ENCODE assay signal across 19 cellular contexts in genomic region chr11:47389577-47390072, GRCh38. TPM values are rescaled to one million over a fixed set of nuclear protein-coding genes. Genes with fewer than 3 reads are reported as not detected.
A peak's percentile ranks its signal among the peaks of the same experiment; 100 is the strongest.
DNase-seq lines count a peak whose midpoint lies in the region; ATAC-seq and TF ChIP-seq lines count a peak whose summit lies in the region.
"Had no signal": no experiment of that assay in that cellular context is flagged by ENCODE, and none has a peak within 500 bp of the region (broad histone marks: within the 10 kb centered on the region; RNA-seq: fewer than 3 reads in every experiment).

No MANE protein-coding gene starts in this region.

- no peak overlapping the region for H3K4me2 ChIP-seq in neuronal stem cell (ENCODE audit: insufficient read depth, low read length, poor library complexity, severe bottlenecking)

- DNase-seq in CD14-positive monocyte (ENCODE audit: low spot score): peak; percentile 64
- no peak for DNase-seq in neuronal stem cell (ENCODE audit: low spot score)
- DNase-seq in stimulated activated naive CD4-positive, alpha-beta T cell (lab: John Stamatoyannopoulos, UW): no peak
- DNase-seq in NCI-H1417 treated with DMSO at 0.1 percent for 48 hours (lab: John Stamatoyannopoulos, UW): no peak
- DNase-seq in Kasumi-1 (lab: John Stamatoyannopoulos, UW): no peak
- DNase-seq: colonic mucosa, DMS53, midbrain, NCI-H187, NCI-H524, SJCRH30, small intestine, stomach, T-helper 9 cell had no signal

- H3K79me1 ChIP-seq in neuronal stem cell (ENCODE audit: low read depth, low read length): peaks cover 1% of the 10 kb centered on the region

- WGBS in neuronal stem cell (ENCODE audit: extremely low coverage in 2 of 2, insufficient read length in 2 of 2, insufficient replicate concordance in 1 of 2), 2 donors: no CpG with 5 or more reads among the region's 10 CpGs

- peak overlapping the region; percentile 23 for H3K18ac ChIP-seq in neuronal stem cell (ENCODE audit: low read length)

- peaks cover 0 to 2% (median 0%) of the 10 kb centered on the region in 7 donors for H3K9me3 Mint-ChIP-seq in CD14-positive monocyte
- no peaks in the 10 kb centered on the region for H3K9me3 Mint-ChIP-seq in dendritic cell treated with granulocyte-macrophage colony-stimulating factor and Interleukin-4, amounts not matched to agents 40 ng/mL and 50 ng/mL, for 4 days
- H3K9me3 Mint-ChIP-seq: activated T-helper 17 cell treated with anti-CD3 and anti-CD28 coated beads, Interleukin-2, amount 50 U/mL, for 72 hours had no signal

- H3K4me1 Mint-ChIP-seq in CD14-positive monocyte: peaks cover 77% of the 10 kb centered on the region
- H3K4me1 Mint-ChIP-seq in dendritic cell treated with granulocyte-macrophage colony-stimulating factor and Interleukin-4, amounts not matched to agents 40 ng/mL and 50 ng/mL, for 4 days (ENCODE audit: low read depth): peaks cover 94% of the 10 kb centered on the region
- H3K4me1 Mint-ChIP-seq: activated T-helper 17 cell treated with anti-CD3 and anti-CD28 coated beads, Interleukin-2, amount 50 U/mL, for 72 hours had no signal

- POLR2A ChIA-PET in HEK293 (lab: Yijun Ruan, JAX): no interaction called here

- H2BK5ac ChIP-seq in neuronal stem cell (ENCODE audit: low read length): peak overlapping the region; percentile 26

- H3K36me3 Mint-ChIP-seq in CD14-positive monocyte: peaks cover 20 to 74% of the 10 kb centered on the region in 2 donors
- H3K36me3 Mint-ChIP-seq in dendritic cell treated with granulocyte-macrophage colony-stimulating factor and Interleukin-4, amounts not matched to agents 40 ng/mL and 50 ng/mL, for 4 days (ENCODE audit: low read depth): peaks cover 78% of the 10 kb centered on the region

- no peak overlapping the region for H3K9ac ChIP-seq in neuronal stem cell (ENCODE audit: low read depth, low read length, poor library complexity)

- no peak overlapping the region for H2BK120ac ChIP-seq in neuronal stem cell (ENCODE audit: low read depth, low read length)

- peak overlapping the region; percentile 72 to 88 for H3K4me3 Mint-ChIP-seq in CD14-positive monocyte
- H3K4me3 Mint-ChIP-seq in dendritic cell treated with granulocyte-macrophage colony-stimulating factor and Interleukin-4, amounts not matched to agents 40 ng/mL and 50 ng/mL, for 4 days: peak overlapping the region; percentile 77
- H3K4me3 Mint-ChIP-seq: activated T-helper 17 cell treated with anti-CD3 and anti-CD28 coated beads, Interleukin-2, amount 50 U/mL, for 72 hours had no signal

- H3K36me3 ChIP-seq in HEK293 (ENCODE audit: control insufficient read depth in 2 of 2, insufficient read depth in 1 of 2, low read length in 2 of 2) (no peaks in the 10 kb centered on the region), neuronal stem cell (replicated peaks in 1 of 2; ENCODE audit: control insufficient read depth in 2 of 2, insufficient read depth in 2 of 2, low read length in 2 of 2) (no peaks in the 10 kb centered on the region)
- H3K36me3 ChIP-seq: colonic mucosa, pancreas, SJCRH30, stomach had no signal

- H2AK5ac ChIP-seq in neuronal stem cell (ENCODE audit: low read depth, low read length): peak overlapping the region; percentile 71

- H4K8ac ChIP-seq in neuronal stem cell (ENCODE audit: low read depth, low read length): no peak overlapping the region

- H3K9me3 ChIP-seq in HEK293 (ENCODE audit: control insufficient read depth, insufficient read depth, low read depth, low read length) (no peaks in the 10 kb centered on the region), neuronal stem cell (replicated peaks in 1 of 2; ENCODE audit: control insufficient read depth in 2 of 2, insufficient read depth in 1 of 2, low read depth in 1 of 2, low read length in 2 of 2) (no peaks in the 10 kb centered on the region)
- H3K9me3 ChIP-seq: colonic mucosa, pancreas, SJCRH30, stomach had no signal

- H3K27me3 Mint-ChIP-seq in CD14-positive monocyte (ENCODE audit: low read depth in 3 of 3): peaks cover 0 to 3% (median 0%) of the 10 kb centered on the region in 3 donors
- no peaks in the 10 kb centered on the region for H3K27me3 Mint-ChIP-seq in dendritic cell treated with granulocyte-macrophage colony-stimulating factor and Interleukin-4, amounts not matched to agents 40 ng/mL and 50 ng/mL, for 4 days
- H3K27me3 Mint-ChIP-seq: activated T-helper 17 cell treated with anti-CD3 and anti-CD28 coated beads, Interleukin-2, amount 50 U/mL, for 72 hours had no signal

- no peak overlapping the region for H2BK15ac ChIP-seq in neuronal stem cell (ENCODE audit: low read length)

- intact Hi-C loops in CD14-positive monocyte (cut with micrococcal nuclease): no loop called here
- intact Hi-C loops in dendritic cell treated with granulocyte-macrophage colony-stimulating factor and Interleukin-4, amounts not matched to agents 40 ng/mL and 50 ng/mL, for 4 days (cut with micrococcal nuclease): no loop called here

- H3K27me3 ChIP-seq in neuronal stem cell (ENCODE audit: control insufficient read depth in 3 of 3, insufficient read depth in 3 of 3, low read depth in 1 of 3, low read length in 3 of 3): peaks cover 0 to 5% (median 0%) of the 10 kb centered on the region in 3 experiments
- H3K27me3 ChIP-seq: colonic mucosa, pancreas, SJCRH30, stomach had no signal

- no peak overlapping the region for H2BK12ac ChIP-seq in neuronal stem cell (ENCODE audit: low read length)

- H3K27ac ChIP-seq in HEK293 (ENCODE audit: extremely low read depth, low read depth, low read length): no peak overlapping the region
- no peak overlapping the region for H3K27ac ChIP-seq in neuronal stem cell (replicated peaks; ENCODE audit: low read length)
- H3K27ac ChIP-seq: colonic mucosa, pancreas, SJCRH30 had no signal

- H3K27ac Mint-ChIP-seq in CD14-positive monocyte: peak overlapping the region; percentile 99 to 100 (median 100)
- H3K27ac Mint-ChIP-seq in dendritic cell treated with granulocyte-macrophage colony-stimulating factor and Interleukin-4, amounts not matched to agents 40 ng/mL and 50 ng/mL, for 4 days: peak overlapping the region; percentile 100
- H3K27ac Mint-ChIP-seq: activated T-helper 17 cell treated with anti-CD3 and anti-CD28 coated beads, Interleukin-2, amount 50 U/mL, for 72 hours had no signal

- CTCF ChIA-PET in HEK293 (lab: Yijun Ruan, JAX): interaction anchor here (1.7 to 5.6 kb wide), 2 partner anchors 10 to 16 kb away, joined by 7 to 37 read pairs; no protein-coding TSS in a partner anchor

- H3K4me3 ChIP-seq in HEK293 (ENCODE audit: low read depth, low read length): no peak overlapping the region
- H3K4me3 ChIP-seq in neuronal stem cell (ENCODE audit: low read length in 2 of 2): no peak overlapping the region
- H3K4me3 ChIP-seq: colonic mucosa, pancreas, SJCRH30, stomach had no signal

- no peak overlapping the region for H2AFZ ChIP-seq in neuronal stem cell (ENCODE audit: low read length)

- no peaks in the 10 kb centered on the region for H3K4me1 ChIP-seq in HEK293 (ENCODE audit: control insufficient read depth, insufficient read depth, low read length)
- H3K4me1 ChIP-seq in neuronal stem cell (ENCODE audit: control insufficient read depth in 2 of 2, insufficient read depth in 1 of 2, low read depth in 1 of 2, low read length in 2 of 2): peaks cover 0 to 6% of the 10 kb centered on the region in 2 donors
- H3K4me1 ChIP-seq: colonic mucosa, pancreas had no signal

- H3K4ac ChIP-seq in neuronal stem cell (ENCODE audit: low read length): no peak overlapping the region

- TF ChIP-seq CTCF in CD14-positive monocyte (IDR thresholded peaks at IDR 0.05) (no peak), HEK293 (tag by site-specific recombination; IDR thresholded peaks at IDR 0.05) (no peak)

- no peak for ATAC-seq in GM21786 (IDR thresholded peaks at IDR 0.05; ENCODE audit: unreplicated experiment)
- ATAC-seq: activated T-helper 17 cell treated with anti-CD3 and anti-CD28 coated beads, Interleukin-2, amount 50 U/mL, for 72 hours; pancreas had no signal

- no peak overlapping the region for H3K23ac ChIP-seq in neuronal stem cell (ENCODE audit: low read depth, low read length, poor library complexity)

- H3K14ac ChIP-seq in neuronal stem cell (ENCODE audit: low read length): no peak overlapping the region

- no peak overlapping the region for H4K91ac ChIP-seq in neuronal stem cell (ENCODE audit: low read depth, low read length, poor library complexity)

TF ChIP-seq in HEK293, 187 proteins besides CTCF, POLR2A, EP300 and RAD21:
- TF ChIP-seq HOXD13 (CRISPR knock-in tag; IDR thresholded peaks at IDR 0.05; ENCODE audit: borderline replicate concordance): no peak
- TF ChIP-seq ZFHX2 (tag by site-specific recombination; conservative IDR thresholded peaks at IDR 0.05): peak; percentile 20; the same call in 1 of the 2 replicates
- TF ChIP-seq EGR2 (tag by site-specific recombination; IDR thresholded peaks at IDR 0.05; ENCODE audit: low read depth): peak; percentile 50

RNA-seq across cellular contexts. Expression of gene SPI1, which starts 11.3 kb away (rescaled TPM):
- polyA plus RNA-seq in CD14-positive monocyte: 100 to 1,000 TPM; 156 to 223 TPM
- polyA plus RNA-seq in neuronal stem cell (2013, experiment 1 of 2): not detected
- polyA plus RNA-seq in neuronal stem cell (2013, experiment 2 of 2): 0.03 TPM

RNA-seq across cellular contexts. Expression of gene SLC39A13, which starts 18.8 kb away (rescaled TPM):
- polyA plus RNA-seq in CD14-positive monocyte: 1 to 10 TPM; 4.8 to 5.9 TPM
- 21.6 TPM for polyA plus RNA-seq in neuronal stem cell (2013, experiment 1 of 2)
- polyA plus RNA-seq in neuronal stem cell (2013, experiment 2 of 2): 20.9 TPM

RNA-seq across cellular contexts. Expression of gene PSMC3, which starts 36.6 kb away (rescaled TPM):
- 10 to 100 TPM; 89.5 to 97.4 TPM for polyA plus RNA-seq in CD14-positive monocyte
- 74.9 TPM for polyA plus RNA-seq in neuronal stem cell (2013, experiment 1 of 2)
- 75.0 TPM for polyA plus RNA-seq in neuronal stem cell (2013, experiment 2 of 2)

RNA-seq across cellular contexts. Expression of gene MYBPC3, which starts 37.1 kb away (rescaled TPM):
- polyA plus RNA-seq in CD14-positive monocyte: under 1 TPM in 1 of 2 donors, not detected in 1; 0.03 TPM
- not detected for polyA plus RNA-seq in neuronal stem cell (2013, experiment 1 of 2)
- 0.01 TPM for polyA plus RNA-seq in neuronal stem cell (2013, experiment 2 of 2)

RNA-seq across cellular contexts. Expression of gene RAPSN, which starts 59.3 kb away (rescaled TPM):
- not detected for polyA plus RNA-seq in CD14-positive monocyte
- polyA plus RNA-seq in neuronal stem cell (2013, experiment 1 of 2): not detected
- 0.06 TPM for polyA plus RNA-seq in neuronal stem cell (2013, experiment 2 of 2)
